In the genomic region with DNA sequence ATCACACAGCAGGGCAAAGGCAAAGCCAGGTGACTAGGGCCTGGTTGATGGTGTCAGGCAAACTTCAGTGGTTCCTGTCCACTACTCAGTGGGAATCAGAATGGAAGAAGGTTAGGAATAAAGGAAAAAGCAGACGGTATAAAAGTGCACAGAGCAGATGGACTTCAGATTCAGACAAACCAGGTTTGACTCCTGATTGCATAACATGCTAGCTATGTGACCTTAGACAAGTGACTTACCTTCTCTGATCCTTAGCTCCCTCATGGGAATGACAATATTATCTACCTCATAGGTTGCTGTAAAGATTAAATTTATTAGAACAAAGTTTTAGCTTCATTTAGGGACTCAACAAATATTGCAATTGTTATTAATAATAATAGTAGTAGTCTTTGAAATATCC, we compare ENCODE assay signal across 19 cellular contexts. TPM values are rescaled to one million over a fixed set of nuclear protein-coding genes. Genes with fewer than 3 reads are reported as not detected.
"Had no signal": no experiment of that assay in that cellular context is flagged by ENCODE, and none has a peak within 500 bp of the region (broad histone marks: within the 10 kb centered on the region; RNA-seq: fewer than 3 reads in every experiment).

No MANE protein-coding gene starts in this region.

- H3K27me3 ChIP-seq: brain microvascular endothelial cell, esophagus muscularis mucosa, spleen, tibial nerve had no signal

- H3K27ac ChIP-seq: brain microvascular endothelial cell had no signal

- H3K9me3 ChIP-seq: esophagus muscularis mucosa, mucosa of descending colon, prostate gland, spleen, tibial nerve had no signal

- ATAC-seq: activated CD4-positive, CD25-positive, alpha-beta regulatory T cell treated with anti-CD3 and anti-CD28 coated beads, Interleukin-2, amount 50 U/mL, for 24 hours; activated T-cell treated with anti-CD3 and anti-CD28 coated beads, Interleukin-2, amount 50 U/mL, for 4 hours; left cardiac atrium; natural killer cell; stimulated activated memory B cell treated with anti-CD40 and anti-IgM and Interleukin-4, amounts not matched to agents 10 μg/mL and 1 μg/mL and 100 μg/mL, for 72 hours had no signal

- DNase-seq: activated CD4-positive, alpha-beta T cell treated with anti-CD3 and anti-CD28 coated beads, Interleukin-2, amount 50 U/mL, for 48 hours; activated T-cell treated with anti-CD3 and anti-CD28 coated beads, Interleukin-2, amount 50 U/mL, for 4 hours; amygdala; brain microvascular endothelial cell; foreskin fibroblast; glutamatergic neuron; immature natural killer cell; left cardiac atrium; natural killer cell; stimulated activated CD4-positive, alpha-beta T cell treated with anti-CD3 and anti-CD28 coated beads, Interleukin-1b, Interleukin-23, amount 100 ng/mL, for 48 hours had no signal

- H3K36me3 ChIP-seq: prostate gland had no signal

- H3K4me3 ChIP-seq: esophagus muscularis mucosa, lung, mucosa of descending colon, prostate gland, spleen, tibial nerve had no signal

RNA-seq across cellular contexts. Expression of a gene that starts 11.4 kb away (rescaled TPM):
- total RNA-seq: esophagus muscularis mucosa, omental fat pad, tibial nerve had no signal
